Comparison of ENCODE assay signal across 13 cellular contexts in genomic region chr3:189790658-189791057, GRCh38.
DNase-seq lines count a peak whose midpoint lies in the region; ATAC-seq and TF ChIP-seq lines count a peak whose summit lies in the region.
"Had no signal": no experiment of that assay in that cellular context is flagged by ENCODE, and none has a peak within 500 bp of the region (broad histone marks: within the 10 kb centered on the region; RNA-seq: fewer than 3 reads in every experiment).

No MANE protein-coding gene starts in this region.

- H3K27ac ChIP-seq in epithelial cell of prostate (peak overlapping the region; percentile 80), skin epidermis (peak overlapping the region in 19 of 21 experiments; percentile 8 to 84 (median 73))
- H3K27ac ChIP-seq: C4-2B, coronary artery, sigmoid colon, stomach had no signal

- DNase-seq in NCI-H748 treated with DMSO at 0.1 percent for 48 hours (lab: John Stamatoyannopoulos, UW) (peak; percentile 35), epithelial cell of prostate (ENCODE audit: low read depth, low spot score) (no peak), SW480 (ENCODE audit: low spot score) (no peak), foreskin fibroblast (no peak)
- no peak for DNase-seq in stimulated activated CD4-positive, alpha-beta T cell treated with anti-CD3 and anti-CD28 coated beads, Interleukin-4, amount 100 ng/mL, for 4 hours
- DNase-seq: amniotic stem cell, NCI-H1105 treated with DMSO at 0.1 percent for 48 hours, sigmoid colon, stomach had no signal

- H3K4me3 ChIP-seq in skin epidermis, result peak overlapping the region; percentile 15 to 46 (median 30)
- H3K4me3 ChIP-seq in foreskin fibroblast (ENCODE audit: low read depth in 1 of 2, low read length in 2 of 2), result no peak overlapping the region
- H3K4me3 ChIP-seq: coronary artery, sigmoid colon, stomach had no signal

- no peak for TF ChIP-seq CTCF in foreskin fibroblast (IDR thresholded peaks at IDR 0.05; ENCODE audit: low read depth, low read length)

- ATAC-seq in GM19324 (IDR thresholded peaks at IDR 0.05; ENCODE audit: low FRiP score, unreplicated experiment), result peak; percentile 49

Comparison
In these comparisons a context has a peak if more than half of its experiments do, and no peak if none do; other contexts are left out.
1. H3K4me3 ChIP-seq: peak in skin epidermis (7 of 7); none in foreskin fibroblast (0 of 2).